1 cellular context compared by ENCODE assay signal in genomic region chr6:1235825-1236224, GRCh38.
TF ChIP-seq lines count a peak whose summit lies in the region.

No MANE protein-coding gene starts in this region.

TF ChIP-seq in HepG2, 621 proteins besides CTCF, POLR2A, EP300 and RAD21:
- TF ChIP-seq ZHX1 (CRISPR knock-in tag; IDR thresholded peaks at IDR 0.05; ENCODE audit: low read depth), result no peak
- 0 out of 2 replicates have a peak, but pooled peaks have one; percentile 23 for TF ChIP-seq NRL (CRISPR knock-in tag; IDR thresholded peaks at IDR 0.05; ENCODE audit: borderline replicate concordance)
- TF ChIP-seq ARNTL (CRISPR knock-in tag; IDR thresholded peaks at IDR 0.05), result no peak
- no peak for TF ChIP-seq ZNF841 (CRISPR knock-in tag; IDR thresholded peaks at IDR 0.05; ENCODE audit: borderline replicate concordance)
- no peak for TF ChIP-seq ZSCAN31 (CRISPR knock-in tag; IDR thresholded peaks at IDR 0.05; ENCODE audit: low read depth)
